ENCODE assay signal across 1 cellular context in the genomic region with DNA sequence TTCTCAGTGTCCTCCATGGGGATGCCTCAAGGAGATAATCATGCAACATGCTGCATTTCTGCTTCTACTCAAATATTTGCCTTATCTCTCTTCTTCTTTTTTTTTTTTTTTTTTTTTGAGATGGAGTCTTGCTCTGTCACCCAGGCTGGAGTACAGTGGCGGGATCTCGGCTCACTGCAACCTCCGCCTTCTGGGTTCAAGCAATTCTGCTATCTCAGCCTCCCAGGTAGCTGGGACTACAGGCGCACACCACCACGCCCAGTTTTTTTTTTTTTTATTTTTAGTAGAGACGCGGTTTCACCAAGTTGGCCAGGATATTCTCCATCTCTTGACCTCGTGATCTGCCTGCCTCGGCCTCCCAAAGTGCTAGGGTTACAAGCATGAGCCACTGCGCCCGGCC.
TF ChIP-seq lines count a peak whose summit lies in the region.

No MANE protein-coding gene starts in this region.

TF ChIP-seq in K562, 482 proteins besides CTCF, POLR2A, EP300 and RAD21:
- TF ChIP-seq, protein P1, sequence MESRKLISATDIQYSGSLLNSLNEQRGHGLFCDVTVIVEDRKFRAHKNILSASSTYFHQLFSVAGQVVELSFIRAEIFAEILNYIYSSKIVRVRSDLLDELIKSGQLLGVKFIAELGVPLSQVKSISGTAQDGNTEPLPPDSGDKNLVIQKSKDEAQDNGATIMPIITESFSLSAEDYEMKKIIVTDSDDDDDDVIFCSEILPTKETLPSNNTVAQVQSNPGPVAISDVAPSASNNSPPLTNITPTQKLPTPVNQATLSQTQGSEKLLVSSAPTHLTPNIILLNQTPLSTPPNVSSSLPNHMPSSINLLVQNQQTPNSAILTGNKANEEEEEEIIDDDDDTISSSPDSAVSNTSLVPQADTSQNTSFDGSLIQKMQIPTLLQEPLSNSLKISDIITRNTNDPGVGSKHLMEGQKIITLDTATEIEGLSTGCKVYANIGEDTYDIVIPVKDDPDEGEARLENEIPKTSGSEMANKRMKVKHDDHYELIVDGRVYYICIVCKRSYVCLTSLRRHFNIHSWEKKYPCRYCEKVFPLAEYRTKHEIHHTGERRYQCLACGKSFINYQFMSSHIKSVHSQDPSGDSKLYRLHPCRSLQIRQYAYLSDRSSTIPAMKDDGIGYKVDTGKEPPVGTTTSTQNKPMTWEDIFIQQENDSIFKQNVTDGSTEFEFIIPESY (CRISPR knock-in tag; IDR thresholded peaks at IDR 0.05), result peak; percentile 51; the same call in 1 of the 2 replicates
- TF ChIP-seq ZNF384 (IDR thresholded peaks at IDR 0.05; ENCODE audit: low read depth, low read length) (peak; percentile 61), CBFA2T3 (IDR thresholded peaks at IDR 0.05) (peak; percentile 41)
TF ChIP-seq in K562: peak in this region for 3; not testable (repeated sequence) for 479.
